In the genomic region with DNA sequence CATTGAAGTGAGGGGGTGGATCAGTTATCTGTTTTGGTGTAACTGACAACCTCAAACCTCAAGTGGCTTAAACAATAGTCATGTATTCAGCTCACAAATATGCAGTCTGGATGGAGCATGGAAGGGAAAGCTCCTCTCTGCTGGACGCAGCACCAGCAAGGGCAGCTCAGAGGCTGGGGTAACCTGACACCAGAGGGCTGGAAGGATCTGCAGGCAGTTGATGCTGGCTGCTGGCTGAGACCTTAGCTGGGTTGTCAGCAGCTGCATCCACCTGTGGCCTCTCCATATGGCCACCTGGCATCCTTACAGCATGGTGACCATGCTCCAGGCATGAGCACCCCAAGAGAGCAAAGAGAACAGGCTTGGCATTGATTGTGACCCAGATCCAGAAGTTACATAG, we compare ENCODE assay signal across 11 cellular contexts. TPM values are rescaled to one million over a fixed set of nuclear protein-coding genes. Genes with fewer than 3 reads are reported as not detected.
A peak's percentile ranks its signal among the peaks of the same experiment; 100 is the strongest.
DNase-seq lines count a peak whose midpoint lies in the region; TF ChIP-seq lines count a peak whose summit lies in the region.
"Had no signal": no experiment of that assay in that cellular context is flagged by ENCODE, and none has a peak within 500 bp of the region (broad histone marks: within the 10 kb centered on the region; RNA-seq: fewer than 3 reads in every experiment).

No MANE protein-coding gene starts in this region.

- no peak for TF ChIP-seq POLR2A in tibial nerve (IDR thresholded peaks at IDR 0.05)

- no peak overlapping the region for H3K27ac ChIP-seq in tibial nerve

- no peaks in the 10 kb centered on the region for H3K9me3 ChIP-seq in tibial nerve

- DNase-seq in EH (ENCODE audit: low read depth) (peak; percentile 53), M059J (ENCODE audit: low read depth) (peak; percentile 45), amniotic epithelial cell (ENCODE audit: low read depth) (peak; percentile 47), left kidney (ENCODE audit: low read depth, low spot score) (peak; percentile 74), mucosa of gallbladder (ENCODE audit: low spot score) (no peak), tibial nerve (ENCODE audit: low spot score in 2 of 2) (no peak)
- DNase-seq in activated CD4-positive, alpha-beta T cell treated with anti-CD3 and anti-CD28 coated beads, Interleukin-2, amount 50 U/mL, for 1 hour = no peak
- DNase-seq: MV-4-11; naive thymus-derived CD8-positive, alpha-beta T cell; stimulated activated naive B cell treated with anti-CD40 and anti-IgM and Interleukin-4, amounts not matched to agents 10 μg/mL and 1 μg/mL and 100 μg/mL, for 72 hours had no signal

- peaks cover 0 to 16% (median 0%) of the 10 kb centered on the region in 4 donors for H3K4me1 ChIP-seq in tibial nerve

- no peak overlapping the region for H3K4me3 ChIP-seq in tibial nerve

- H3K27me3 ChIP-seq in tibial nerve = no peaks in the 10 kb centered on the region

- no peak for TF ChIP-seq EP300 in tibial nerve (IDR thresholded peaks at IDR 0.05)

- WGBS in tibial nerve, 2 donors = 44 to 67% methylated on average over 1 of the region's 1 CpG

- TF ChIP-seq CTCF in tibial nerve (IDR thresholded peaks at IDR 0.05) = no peak

- no peaks in the 10 kb centered on the region for H3K36me3 ChIP-seq in tibial nerve

RNA-seq across cellular contexts. Expression of a gene that starts 46.7 kb away (rescaled TPM):
- not detected in 2 replicates for total RNA-seq in M059J (2014; rRNA removed; shearing (Covaris generic))
- total RNA-seq in mucosa of gallbladder (0.60 TPM), tibial nerve (10 to 100 TPM; 12.6 to 42.6 (median 30.3) TPM)
- total RNA-seq: naive thymus-derived CD8-positive, alpha-beta T cell; RPMI7951 had no signal

Comparison
In these comparisons a context has a peak if more than half of its experiments do, and no peak if none do; other contexts are left out.
1. DNase-seq: peak in EH (single experiment), M059J (single experiment), amniotic epithelial cell (single experiment) and left kidney (single experiment); none in mucosa of gallbladder (single experiment), tibial nerve (0 of 2) and activated CD4-positive, alpha-beta T cell treated with anti-CD3 and anti-CD28 coated beads, Interleukin-2, amount 50 U/mL, for 1 hour (single experiment).